Comparison of ENCODE assay signal across 18 cellular contexts in the genomic region with DNA sequence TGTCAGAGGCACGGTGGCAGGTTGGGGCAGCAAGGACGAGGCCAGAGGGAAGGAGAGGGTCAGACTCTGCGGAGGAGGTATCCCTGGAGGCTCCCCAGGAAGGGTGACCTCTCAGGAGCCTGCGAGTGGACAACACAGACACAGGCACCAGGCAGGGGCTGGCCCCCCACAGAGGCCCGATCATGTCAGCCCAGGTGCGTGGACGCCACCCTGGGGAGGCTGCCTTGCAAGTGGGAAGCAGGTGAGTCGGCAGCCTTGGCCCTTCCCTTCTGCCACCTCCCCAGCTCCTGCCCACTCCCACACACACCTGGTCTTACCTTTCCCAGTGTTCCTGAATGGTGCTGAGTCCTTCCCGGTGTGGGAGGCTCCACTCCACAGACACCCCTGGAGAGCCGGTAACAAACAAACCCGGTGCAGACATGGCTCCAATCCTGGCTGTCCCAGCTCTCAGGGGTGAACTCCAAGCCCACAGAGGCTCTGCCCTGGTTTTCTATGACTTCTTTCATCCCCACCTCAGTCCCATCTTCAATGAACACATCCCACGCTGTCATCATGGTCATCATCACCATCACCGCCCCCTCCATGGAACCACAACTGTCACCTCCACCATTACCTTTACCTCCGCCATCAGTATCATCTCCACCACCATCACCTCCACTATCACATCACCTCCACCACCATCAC. TPM values are rescaled to one million over a fixed set of nuclear protein-coding genes. Genes with fewer than 3 reads are reported as not detected.
A peak's percentile ranks its signal among the peaks of the same experiment; 100 is the strongest.
DNase-seq lines count a peak whose midpoint lies in the region; ATAC-seq and TF ChIP-seq lines count a peak whose summit lies in the region.
"Had no signal": no experiment of that assay in that cellular context is flagged by ENCODE, and none has a peak within 500 bp of the region (broad histone marks: within the 10 kb centered on the region; RNA-seq: fewer than 3 reads in every experiment).

No MANE protein-coding gene starts in this region.

- TF ChIP-seq CTCF in CD14-positive monocyte (IDR thresholded peaks at IDR 0.05) (no peak), RWPE2 (IDR thresholded peaks at IDR 0.05; ENCODE audit: poor library complexity, severe bottlenecking) (no peak), PC-3 (conservative IDR thresholded peaks at IDR 0.05; ENCODE audit: low read depth, low read length) (no peak)

- H3K27ac ChIP-seq in RWPE2 (ENCODE audit: poor library complexity, severe bottlenecking) (no peak overlapping the region), neuronal stem cell (replicated peaks; ENCODE audit: low read length) (no peak overlapping the region), PC-3 (ENCODE audit: low read length) (no peak overlapping the region)
- H3K27ac ChIP-seq: right atrium auricular region had no signal

- DNase-seq in NCI-H146 (lab: John Stamatoyannopoulos, UW) (peak; percentile 34), NCI-H146 treated with DMSO at 0.1 percent for 48 hours (lab: John Stamatoyannopoulos, UW; ENCODE audit: unreplicated experiment) (no peak), CD14-positive monocyte (ENCODE audit: low spot score) (no peak), RWPE2 (ENCODE audit: low spot score) (no peak), neuronal stem cell (ENCODE audit: low spot score) (no peak), PC-3 (no peak), T-helper 1 cell (no peak)
- DNase-seq: activated CD8-positive, alpha-beta memory T cell treated with anti-CD3 and anti-CD28 coated beads, Interleukin-2, amount 50 U/mL, for 4 hours; activated effector memory CD4-positive, alpha-beta T cell treated with Interleukin-2 at 50 U/mL for 16 hours; DMS79; NCI-H1417 treated with DMSO at 0.1 percent for 48 hours; NCI-H2171; NCI-H526; occipital lobe; stimulated activated CD4-positive, alpha-beta T cell treated with anti-CD3 and anti-CD28 coated beads, Interleukin-15, amount 100 ng/mL, for 24 hours; substantia nigra had no signal

- H3K36me3 ChIP-seq in RWPE2 (ENCODE audit: low read depth) (no peaks in the 10 kb centered on the region), neuronal stem cell (replicated peaks in 1 of 2; ENCODE audit: control insufficient read depth in 2 of 2, insufficient read depth in 2 of 2, low read length in 2 of 2) (no peaks in the 10 kb centered on the region), PC-3 (ENCODE audit: low read depth, low read length) (no peaks in the 10 kb centered on the region)
- H3K36me3 ChIP-seq: right atrium auricular region had no signal

- ATAC-seq in RWPE2 (ENCODE audit: low read depth) (peak; percentile 3; the same call in 2 of the 3 replicates), GM21360 (IDR thresholded peaks at IDR 0.05; ENCODE audit: unreplicated experiment) (no peak), PC-3 (no peak)

- H3K18ac ChIP-seq in neuronal stem cell (ENCODE audit: low read length): peak overlapping the region; percentile 71

- H3F3A ChIP-seq in PC-3 (ENCODE audit: low read length, unreplicated experiment): no peaks in the 10 kb centered on the region

- peaks cover 18% of the 10 kb centered on the region for H3K4me1 Mint-ChIP-seq in CD14-positive monocyte

- H4K8ac ChIP-seq in neuronal stem cell (ENCODE audit: low read depth, low read length): peak overlapping the region; percentile 43

- no peak overlapping the region for H3K4me3 ChIP-seq in RWPE2 (ENCODE audit: severe bottlenecking)
- no peak overlapping the region for H3K4me3 ChIP-seq in neuronal stem cell (ENCODE audit: low read length in 2 of 2)
- no peak overlapping the region for H3K4me3 ChIP-seq in PC-3 (ENCODE audit: low read length)
- H3K4me3 ChIP-seq: right atrium auricular region had no signal

- H3K4me1 ChIP-seq in RWPE2 (ENCODE audit: insufficient read depth, poor library complexity, severe bottlenecking) (peaks cover 6% of the 10 kb centered on the region), neuronal stem cell (ENCODE audit: control insufficient read depth in 2 of 2, insufficient read depth in 1 of 2, low read depth in 1 of 2, low read length in 2 of 2) (peaks cover 2 to 13% of the 10 kb centered on the region in 2 donors), PC-3 (ENCODE audit: insufficient read depth, low read length) (peaks cover 34% of the 10 kb centered on the region)

- H2BK120ac ChIP-seq in neuronal stem cell (ENCODE audit: low read depth, low read length): no peak overlapping the region

- no TSS peak for BruUV-seq in PC-3 (replicated peaks; lab: Mats Ljungman, UMichigan)

- peak overlapping the region; percentile 5 to 10 for H3K4me3 Mint-ChIP-seq in CD14-positive monocyte

- peaks cover 2 to 4% of the 10 kb centered on the region in 2 donors for H3K36me3 Mint-ChIP-seq in CD14-positive monocyte

- H4K20me1 ChIP-seq in PC-3 (ENCODE audit: low read length): 0 out of 2 replicates have a peak, but pooled peaks cover 4% of the 10 kb centered on the region

- H3K4ac ChIP-seq in neuronal stem cell (ENCODE audit: low read length): no peak overlapping the region

- no peaks in the 10 kb centered on the region for H3K9me3 Mint-ChIP-seq in CD14-positive monocyte

- peak overlapping the region; percentile 31 for H3K14ac ChIP-seq in neuronal stem cell (ENCODE audit: low read length)

- no peak overlapping the region for H2BK12ac ChIP-seq in neuronal stem cell (ENCODE audit: low read length)

- no peak overlapping the region for H2AK5ac ChIP-seq in neuronal stem cell (ENCODE audit: low read depth, low read length)

- H2BK15ac ChIP-seq in neuronal stem cell (ENCODE audit: low read length): no peak overlapping the region

- H3K27ac Mint-ChIP-seq in CD14-positive monocyte: peak overlapping the region in 1 of 7 donors; percentile 54

- no peak overlapping the region for H4K91ac ChIP-seq in neuronal stem cell (ENCODE audit: low read depth, low read length, poor library complexity)

- no peaks in the 10 kb centered on the region for H3K9me2 ChIP-seq in PC-3 (replicated peaks; ENCODE audit: low read length)

- H3K27me3 Mint-ChIP-seq in CD14-positive monocyte (ENCODE audit: low read depth in 3 of 3): peaks cover 4 to 15% (median 14%) of the 10 kb centered on the region in 3 donors

- H3K4me2 ChIP-seq in neuronal stem cell (ENCODE audit: insufficient read depth, low read length, poor library complexity, severe bottlenecking) (no peak overlapping the region), PC-3 (ENCODE audit: low read length) (no peak overlapping the region)

- no CpG with 5 or more reads among the region's 14 CpGs for WGBS in neuronal stem cell (ENCODE audit: extremely low coverage in 2 of 2, insufficient read length in 2 of 2, insufficient replicate concordance in 1 of 2), 2 donors

- H3K23ac ChIP-seq in neuronal stem cell (ENCODE audit: low read depth, low read length, poor library complexity): no peak overlapping the region

- H2BK5ac ChIP-seq in neuronal stem cell (ENCODE audit: low read length): peak overlapping the region; percentile 66

- POLR2A ChIA-PET in PC-3 (lab: Charles Lee; ENCODE audit: unreplicated experiment): no interaction called here

- CTCF ChIA-PET in PC-3 (lab: Charles Lee): no interaction called here

- H3K79me2 ChIP-seq in PC-3 (ENCODE audit: low read length): peaks cover 18% of the 10 kb centered on the region

- peaks cover 5% of the 10 kb centered on the region for H3K79me1 ChIP-seq in neuronal stem cell (ENCODE audit: low read depth, low read length)

- H3K27me3 ChIP-seq in RWPE2 (ENCODE audit: insufficient read depth, poor library complexity, severe bottlenecking): no peaks in the 10 kb centered on the region
- H3K27me3 ChIP-seq in neuronal stem cell (ENCODE audit: control insufficient read depth in 3 of 3, insufficient read depth in 3 of 3, low read depth in 1 of 3, low read length in 3 of 3): peaks cover 14 to 25% (median 20%) of the 10 kb centered on the region in 3 experiments
- no peaks in the 10 kb centered on the region for H3K27me3 ChIP-seq in PC-3 (ENCODE audit: low read length)
- H3K27me3 ChIP-seq: right atrium auricular region had no signal

- no peak overlapping the region for H3K9ac ChIP-seq in neuronal stem cell (ENCODE audit: low read depth, low read length, poor library complexity)
- no peak overlapping the region for H3K9ac ChIP-seq in PC-3 (ENCODE audit: low read length)

- intact Hi-C loops in CD14-positive monocyte (cut with micrococcal nuclease) (no loop called here), PC-3 (cut with micrococcal nuclease) (no loop called here)

- H2AFZ ChIP-seq in neuronal stem cell (ENCODE audit: low read length) (no peak overlapping the region), PC-3 (ENCODE audit: low read length) (no peak overlapping the region)

- H3K9me3 ChIP-seq in RWPE2 (ENCODE audit: severe bottlenecking): no peaks in the 10 kb centered on the region
- H3K9me3 ChIP-seq in neuronal stem cell (replicated peaks in 1 of 2; ENCODE audit: control insufficient read depth in 2 of 2, insufficient read depth in 1 of 2, low read depth in 1 of 2, low read length in 2 of 2): peaks cover 0 to 1% of the 10 kb centered on the region in 2 donors
- no peaks in the 10 kb centered on the region for H3K9me3 ChIP-seq in PC-3 (ENCODE audit: low read length)
- H3K9me3 ChIP-seq: right atrium auricular region had no signal

RNA-seq across cellular contexts. Expression of a gene that starts 5.2 kb away (rescaled TPM):
- under 1 TPM; 0.49 to 0.68 TPM for polyA plus RNA-seq in CD14-positive monocyte
- polyA plus RNA-seq in neuronal stem cell (2013, experiment 1 of 2): 0.95 TPM
- 0.87 TPM for polyA plus RNA-seq in neuronal stem cell (2013, experiment 2 of 2)
- total RNA-seq in PC-3 (2014; rRNA removed): 9.2 and 11.3 TPM in 2 replicates

RNA-seq across cellular contexts. Expression of a gene that starts 10.5 kb away (rescaled TPM):
- polyA plus RNA-seq in CD14-positive monocyte: 10 to 100 TPM in 1 of 2 donors, 1 to 10 TPM in 1; 7.2 to 26.4 TPM
- polyA plus RNA-seq in neuronal stem cell (2013, experiment 1 of 2): 84.4 TPM
- 82.3 TPM for polyA plus RNA-seq in neuronal stem cell (2013, experiment 2 of 2)
- 196 and 212 TPM in 2 replicates for total RNA-seq in PC-3 (2014; rRNA removed)

RNA-seq across cellular contexts. Expression of a gene that starts 53.1 kb away (rescaled TPM):
- polyA plus RNA-seq in CD14-positive monocyte: 100 to 1,000 TPM; 156 to 193 TPM
- polyA plus RNA-seq in neuronal stem cell (2013, experiment 1 of 2): 109 TPM
- polyA plus RNA-seq in neuronal stem cell (2013, experiment 2 of 2): 114 TPM
- total RNA-seq in PC-3 (2014; rRNA removed): 375 and 519 TPM in 2 replicates

RNA-seq across cellular contexts. Expression of a gene that starts 59.0 kb away (rescaled TPM):
- polyA plus RNA-seq in CD14-positive monocyte: not detected
- polyA plus RNA-seq in neuronal stem cell (2013, experiment 1 of 2): 12.3 TPM
- polyA plus RNA-seq in neuronal stem cell (2013, experiment 2 of 2): 11.4 TPM
- total RNA-seq in PC-3 (2014; rRNA removed): 33.2 and 53.4 TPM in 2 replicates
